22 cellular contexts compared by ENCODE assay signal in genomic region chr5:135450957-135451356, GRCh38. TPM values are rescaled to one million over a fixed set of nuclear protein-coding genes. Genes with fewer than 3 reads are reported as not detected.
A peak's percentile ranks its signal among the peaks of the same experiment; 100 is the strongest.
DNase-seq lines count a peak whose midpoint lies in the region; ATAC-seq and TF ChIP-seq lines count a peak whose summit lies in the region.
"Had no signal": no experiment of that assay in that cellular context is flagged by ENCODE, and none has a peak within 500 bp of the region (broad histone marks: within the 10 kb centered on the region; RNA-seq: fewer than 3 reads in every experiment).

No MANE protein-coding gene starts in this region.

- no peaks in the 10 kb centered on the region for H3K9me3 Mint-ChIP-seq in CD14-positive monocyte
- no peaks in the 10 kb centered on the region for H3K9me3 Mint-ChIP-seq in dendritic cell treated with granulocyte-macrophage colony-stimulating factor and Interleukin-4, amounts not matched to agents 40 ng/mL and 50 ng/mL, for 4 days
- H3K9me3 Mint-ChIP-seq: CD4-positive, CD25-positive, alpha-beta regulatory T cell; CD8-positive, alpha-beta memory T cell had no signal

- TF ChIP-seq CTCF in CD14-positive monocyte (IDR thresholded peaks at IDR 0.05): no peak

- ATAC-seq in GM18511 (IDR thresholded peaks at IDR 0.05; ENCODE audit: unreplicated experiment) (no peak), GM21717 (IDR thresholded peaks at IDR 0.05; ENCODE audit: unreplicated experiment) (no peak)
- ATAC-seq: GM12878 had no signal

- H3K4me3 Mint-ChIP-seq in CD14-positive monocyte: peak overlapping the region; percentile 56
- peak overlapping the region; percentile 82 for H3K4me3 Mint-ChIP-seq in dendritic cell treated with granulocyte-macrophage colony-stimulating factor and Interleukin-4, amounts not matched to agents 40 ng/mL and 50 ng/mL, for 4 days
- H3K4me3 Mint-ChIP-seq: CD4-positive, CD25-positive, alpha-beta regulatory T cell; CD8-positive, alpha-beta memory T cell; IgD-negative memory B cell had no signal

- H3K36me3 Mint-ChIP-seq in CD14-positive monocyte: peaks cover 0 to 15% of the 10 kb centered on the region in 2 donors
- peaks cover 52% of the 10 kb centered on the region for H3K36me3 Mint-ChIP-seq in dendritic cell treated with granulocyte-macrophage colony-stimulating factor and Interleukin-4, amounts not matched to agents 40 ng/mL and 50 ng/mL, for 4 days (ENCODE audit: low read depth)
- H3K36me3 Mint-ChIP-seq: CD4-positive, CD25-positive, alpha-beta regulatory T cell; CD8-positive, alpha-beta memory T cell had no signal

- H3K27ac Mint-ChIP-seq in CD14-positive monocyte: peak overlapping the region in 6 of 7 donors; percentile 1 to 87 (median 69)
- H3K27ac Mint-ChIP-seq in dendritic cell treated with granulocyte-macrophage colony-stimulating factor and Interleukin-4, amounts not matched to agents 40 ng/mL and 50 ng/mL, for 4 days: peak overlapping the region; percentile 85
- H3K27ac Mint-ChIP-seq: CD4-positive, CD25-positive, alpha-beta regulatory T cell; CD8-positive, alpha-beta memory T cell; IgD-negative memory B cell had no signal

- intact Hi-C loops in CD14-positive monocyte (cut with micrococcal nuclease): no loop called here
- intact Hi-C loops in dendritic cell treated with granulocyte-macrophage colony-stimulating factor and Interleukin-4, amounts not matched to agents 40 ng/mL and 50 ng/mL, for 4 days (cut with micrococcal nuclease): no loop called here
- intact Hi-C loops in posterior vena cava (cut with DNase I): no loop called here

- DNase-seq in activated effector memory CD4-positive, alpha-beta T cell treated with anti-CD3 and anti-CD28 coated beads, Interleukin-2, amount 50 U/mL, for 16 hours: peak; percentile 39
- DNase-seq in activated effector memory CD4-positive, alpha-beta T cell treated with Interleukin-2 at 50 U/mL for 16 hours: no peak
- DNase-seq in CD14-positive monocyte (ENCODE audit: low spot score) (no peak), posterior vena cava (ENCODE audit: low spot score) (peak; percentile 17), NCI-H748 treated with DMSO at 0.1 percent for 48 hours (lab: John Stamatoyannopoulos, UW) (no peak)
- DNase-seq: AML-193; CD4-positive, CD25-positive, alpha-beta regulatory T cell; CD8-positive, alpha-beta memory T cell; COR-L47; DMS 273 treated with DMSO at 0.1 percent for 48 hours; DND-41; EL; GM23248 had no signal

- peaks cover 0 to 3% (median 3%) of the 10 kb centered on the region in 3 donors for H3K27me3 Mint-ChIP-seq in CD14-positive monocyte (ENCODE audit: low read depth in 3 of 3)
- H3K27me3 Mint-ChIP-seq in dendritic cell treated with granulocyte-macrophage colony-stimulating factor and Interleukin-4, amounts not matched to agents 40 ng/mL and 50 ng/mL, for 4 days: no peaks in the 10 kb centered on the region

- H3K4me1 Mint-ChIP-seq in CD14-positive monocyte: peaks cover 70% of the 10 kb centered on the region
- H3K4me1 Mint-ChIP-seq in dendritic cell treated with granulocyte-macrophage colony-stimulating factor and Interleukin-4, amounts not matched to agents 40 ng/mL and 50 ng/mL, for 4 days (ENCODE audit: low read depth): peaks cover 90% of the 10 kb centered on the region
- H3K4me1 Mint-ChIP-seq: CD4-positive, CD25-positive, alpha-beta regulatory T cell; CD8-positive, alpha-beta memory T cell had no signal

RNA-seq across cellular contexts. Expression of gene TIFAB, which starts 1.2 kb away (rescaled TPM):
- polyA plus RNA-seq in CD14-positive monocyte: under 1 TPM; 0.29 to 0.50 TPM
- not detected for total RNA-seq in posterior vena cava
- total RNA-seq: CD4-positive, CD25-positive, alpha-beta regulatory T cell; CD8-positive, alpha-beta memory T cell; GM12878; GM23248; H4; HepG2 had no signal
- polyA plus RNA-seq: A549; BJ; CD4-positive, CD25-positive, alpha-beta regulatory T cell; CD8-positive, alpha-beta memory T cell; GM12878; GM23248; HepG2; IgD-negative memory B cell had no signal

RNA-seq across cellular contexts. Expression of gene DCANP1, which starts 3.8 kb away (rescaled TPM):
- polyA plus RNA-seq in CD14-positive monocyte: under 1 TPM; 0.14 to 0.15 TPM
- total RNA-seq in posterior vena cava: not detected
- total RNA-seq: CD4-positive, CD25-positive, alpha-beta regulatory T cell; CD8-positive, alpha-beta memory T cell; GM12878; GM23248; H4; HepG2 had no signal
- polyA plus RNA-seq: A549; BJ; CD4-positive, CD25-positive, alpha-beta regulatory T cell; CD8-positive, alpha-beta memory T cell; GM23248; HepG2; IgD-negative memory B cell had no signal

RNA-seq across cellular contexts. Expression of gene MACROH2A1, which starts 51.9 kb away (rescaled TPM):
- polyA plus RNA-seq in CD14-positive monocyte: 100 to 1,000 TPM; 352 to 443 TPM
- total RNA-seq in posterior vena cava: 10 to 100 TPM; 98.0 to 99.6 TPM

Comparison
In these comparisons a context has a peak if more than half of its experiments do, and no peak if none do; other contexts are left out.
1. DNase-seq: peak in activated effector memory CD4-positive, alpha-beta T cell treated with anti-CD3 and anti-CD28 coated beads, Interleukin-2, amount 50 U/mL, for 16 hours (single experiment) and posterior vena cava (single experiment); none in activated effector memory CD4-positive, alpha-beta T cell treated with Interleukin-2 at 50 U/mL for 16 hours (single experiment), CD14-positive monocyte (single experiment) and NCI-H748 treated with DMSO at 0.1 percent for 48 hours (single experiment).